In genomic region chr17:48100591-48101011, GRCh38 we compare ENCODE assay signal across 7 cellular contexts. TPM values are rescaled to one million over a fixed set of nuclear protein-coding genes. Genes with fewer than 3 reads are reported as not detected.
A peak's percentile ranks its signal among the peaks of the same experiment; 100 is the strongest.
DNase-seq lines count a peak whose midpoint lies in the region; ATAC-seq and TF ChIP-seq lines count a peak whose summit lies in the region.

No MANE protein-coding gene starts in this region.

- no peak for TF ChIP-seq CTCF in esophagus squamous epithelium (IDR thresholded peaks at IDR 0.05)

- no peak for ATAC-seq in naive thymus-derived CD4-positive, alpha-beta T cell
- no peak for ATAC-seq in GM18909 (IDR thresholded peaks at IDR 0.05; ENCODE audit: poor library complexity, unreplicated experiment)

- H3K27ac ChIP-seq in esophagus squamous epithelium = peak overlapping the region; percentile 87 to 97 (median 94)
- H3K27ac ChIP-seq in naive thymus-derived CD4-positive, alpha-beta T cell (ENCODE audit: low read depth, low read length) = peak overlapping the region; percentile 68

- intact Hi-C loops in esophagus squamous epithelium (cut with DNase I) = no loop called here
- intact Hi-C loops in naive thymus-derived CD4-positive, alpha-beta T cell (cut with micrococcal nuclease) = loop anchor here (1.0 to 10.0 kb wide), 9 partner anchors 52 to 1262 kb away; partner anchors contain the start of genes NFE2L1 (in 2 of the 2), ATP5MC1 (in 1 of the 2), CALCOCO2 (in 1 of the 2) and KPNB1 (in 1 of the 2)

- H3K4me3 ChIP-seq in Jurkat, Clone E6-1 (ENCODE audit: low read length) = peak overlapping the region; percentile 82
- H3K4me3 ChIP-seq in esophagus squamous epithelium = peak overlapping the region; percentile 78 to 98 (median 86)
- peak overlapping the region; percentile 78 for H3K4me3 ChIP-seq in naive thymus-derived CD4-positive, alpha-beta T cell (ENCODE audit: low read length)

- POLR2A ChIA-PET in naive thymus-derived CD4-positive, alpha-beta T cell (lab: Charles Lee) = interaction anchor here (0.7 to 1.6 kb wide), 5 partner anchors 12 to 205 kb away, joined by 3 to 7 read pairs (median 4); partner anchors contain the start of genes NFE2L1 and SP2

- peak overlapping the region in 8 of 9 donors; percentile 49 to 94 (median 81) for H3K27ac Mint-ChIP-seq in naive thymus-derived CD4-positive, alpha-beta T cell

- H3K9me3 ChIP-seq in esophagus squamous epithelium = no peaks in the 10 kb centered on the region
- H3K9me3 ChIP-seq in naive thymus-derived CD4-positive, alpha-beta T cell (ENCODE audit: control insufficient read depth in 2 of 3, low read length in 3 of 3) = no peaks in the 10 kb centered on the region

- peaks cover 17 to 62% (median 56%) of the 10 kb centered on the region in 7 donors for H3K4me1 Mint-ChIP-seq in naive thymus-derived CD4-positive, alpha-beta T cell

- no peak for TF ChIP-seq POLR2A in esophagus squamous epithelium (IDR thresholded peaks at IDR 0.05)

- H3K9me3 Mint-ChIP-seq in naive thymus-derived CD4-positive, alpha-beta T cell = peaks cover 0 to 8% (median 0%) of the 10 kb centered on the region in 11 donors

- WGBS in esophagus squamous epithelium, 2 donors = 0% methylated on average over 18 to 19 of the region's 23 CpGs

- H3K4me1 ChIP-seq in esophagus squamous epithelium = peaks cover 0 to 44% (median 8%) of the 10 kb centered on the region in 3 donors
- peaks cover 6 to 11% of the 10 kb centered on the region in 2 donors for H3K4me1 ChIP-seq in naive thymus-derived CD4-positive, alpha-beta T cell (ENCODE audit: control insufficient read depth in 2 of 2, insufficient read depth in 2 of 2, low read length in 2 of 2)

- peak overlapping the region; percentile 83 to 95 (median 91) for H3K4me3 Mint-ChIP-seq in naive thymus-derived CD4-positive, alpha-beta T cell

- peaks cover 0 to 14% (median 0%) of the 10 kb centered on the region in 5 donors for H3K36me3 Mint-ChIP-seq in naive thymus-derived CD4-positive, alpha-beta T cell

- H3K36me3 ChIP-seq in esophagus squamous epithelium = peaks cover 0 to under 1% (median 0%) of the 10 kb centered on the region in 3 donors
- H3K36me3 ChIP-seq in naive thymus-derived CD4-positive, alpha-beta T cell (ENCODE audit: control insufficient read depth in 2 of 3, insufficient read depth in 3 of 3, low read length in 3 of 3) = peaks cover 0 to 6% (median 0%) of the 10 kb centered on the region in 3 experiments

- DNase-seq in G401 (ENCODE audit: low spot score) (peak; percentile 72), SW 1271 (lab: John Stamatoyannopoulos, UW) (peak; percentile 12 to 72), esophagus squamous epithelium (lab: John Stamatoyannopoulos, UW) (no peak), KBM-7 (no peak)
- DNase-seq in Jurkat, Clone E6-1 (ENCODE audit: low read depth, low spot score) = no peak
- no peak for DNase-seq in naive thymus-derived CD4-positive, alpha-beta T cell

- CTCF ChIA-PET in naive thymus-derived CD4-positive, alpha-beta T cell (lab: Charles Lee) = interaction anchor here (0.7 to 1.9 kb wide), 3 partner anchors 18 to 75 kb away, joined by 3 to 12 read pairs (median 3); no protein-coding TSS in a partner anchor

- H3K27me3 ChIP-seq in esophagus squamous epithelium = no peaks in the 10 kb centered on the region
- H3K27me3 ChIP-seq in naive thymus-derived CD4-positive, alpha-beta T cell (ENCODE audit: control insufficient read depth in 2 of 2, insufficient read depth in 2 of 2, low read length in 2 of 2) = no peaks in the 10 kb centered on the region

- H3K27me3 Mint-ChIP-seq in naive thymus-derived CD4-positive, alpha-beta T cell = no peaks in the 10 kb centered on the region

- in situ Hi-C loops in G401 (cut with HindIII; ENCODE audit: low sequenced_read_pairs) = no loop called here
- in situ Hi-C loops in KBM-7 (cut with MboI; ENCODE audit: low pct_unique_long_range_greater_than_20kb, low sequenced_read_pairs) = no loop called here

RNA-seq across cellular contexts. Expression of gene CBX1, which starts 0.7 kb away (rescaled TPM):
- 54.5 and 65.0 TPM in 2 replicates for total RNA-seq in G401 (2014; rRNA removed; shearing (Covaris generic))
- 204 TPM for polyA plus RNA-seq in Jurkat, Clone E6-1 (2012; ENCODE audit: insufficient read depth, insufficient read length)
- total RNA-seq in esophagus squamous epithelium = 10 to 100 TPM; 21.0 to 46.7 (median 24.7) TPM
- total RNA-seq in naive thymus-derived CD4-positive, alpha-beta T cell = 10 to 100 TPM; 16.4 to 56.7 (median 33.5) TPM
- 10 to 100 TPM; 22.8 to 26.1 TPM for polyA plus RNA-seq in naive thymus-derived CD4-positive, alpha-beta T cell

RNA-seq across cellular contexts. Expression of gene SNX11, which starts 7.0 kb away (rescaled TPM):
- total RNA-seq in G401 (2014; rRNA removed; shearing (Covaris generic)) = 22.5 and 25.2 TPM in 2 replicates
- 21.2 TPM for polyA plus RNA-seq in Jurkat, Clone E6-1 (2012; ENCODE audit: insufficient read depth, insufficient read length)
- 10 to 100 TPM; 12.7 to 16.6 (median 15.0) TPM for total RNA-seq in esophagus squamous epithelium
- total RNA-seq in naive thymus-derived CD4-positive, alpha-beta T cell = 10 to 100 TPM; 12.3 to 35.1 (median 16.7) TPM
- polyA plus RNA-seq in naive thymus-derived CD4-positive, alpha-beta T cell = 10 to 100 TPM; 16.8 to 21.1 TPM

RNA-seq across cellular contexts. Expression of gene NFE2L1, which starts 52.4 kb away (rescaled TPM):
- 19.5 and 21.3 TPM in 2 replicates for total RNA-seq in G401 (2014; rRNA removed; shearing (Covaris generic))
- polyA plus RNA-seq in Jurkat, Clone E6-1 (2012; ENCODE audit: insufficient read depth, insufficient read length) = 84.2 TPM
- 100 to 1,000 TPM in 1 of 4 donors, 10 to 100 TPM in 3; 41.6 to 103 (median 60.0) TPM for total RNA-seq in esophagus squamous epithelium
- 10 to 100 TPM; 34.7 to 65.2 (median 49.2) TPM for total RNA-seq in naive thymus-derived CD4-positive, alpha-beta T cell
- 10 to 100 TPM in 1 of 2 donors, 1 to 10 TPM in 1; 8.7 to 15.8 TPM for polyA plus RNA-seq in naive thymus-derived CD4-positive, alpha-beta T cell

Comparison
In these comparisons a context has a peak if more than half of its experiments do, and no peak if none do; other contexts are left out.
1. DNase-seq: peak in G401 (single experiment) and SW 1271 (2 of 2); none in Jurkat, Clone E6-1 (single experiment), esophagus squamous epithelium (single experiment), naive thymus-derived CD4-positive, alpha-beta T cell (0 of 9) and KBM-7 (single experiment).
2. Peak in every context shown above with its lines, with median percentiles within 50 percentile points of each other: H3K4me3 ChIP-seq.